Comparison of ENCODE assay signal across 26 cellular contexts in genomic region chr14:60817113-60817512, GRCh38.
A peak's percentile ranks its signal among the peaks of the same experiment; 100 is the strongest.
DNase-seq lines count a peak whose midpoint lies in the region; ATAC-seq, FAIRE-seq and TF ChIP-seq lines count a peak whose summit lies in the region.
"Had no signal": no experiment of that assay in that cellular context is flagged by ENCODE, and none has a peak within 500 bp of the region (broad histone marks: within the 10 kb centered on the region; RNA-seq: fewer than 3 reads in every experiment).

No MANE protein-coding gene starts in this region.

- peaks cover 10% of the 10 kb centered on the region for H3K4me1 ChIP-seq in ACC112 (ENCODE audit: control insufficient read depth, insufficient read depth, low read length, unreplicated experiment)
- peaks cover 66% of the 10 kb centered on the region for H3K4me1 ChIP-seq in Karpas-422 (ENCODE audit: low read length)
- H3K4me1 ChIP-seq in adipocyte (ENCODE audit: control insufficient read depth, insufficient read depth, low read length): peaks cover 3% of the 10 kb centered on the region
- peaks cover 6% of the 10 kb centered on the region for H3K4me1 ChIP-seq in keratinocyte (ENCODE audit: control insufficient read depth, extremely low read depth, insufficient read depth, low read length)
- no peaks in the 10 kb centered on the region for H3K4me1 ChIP-seq in esophagus squamous epithelium

- no peaks in the 10 kb centered on the region for H3K9me3 Mint-ChIP-seq in stimulated activated naive CD8-positive, alpha-beta T cell treated with anti-CD3 and anti-CD28 coated beads, Interleukin-15, amount 100 ng/mL, for 72 hours
- H3K9me3 Mint-ChIP-seq: CD8-positive, alpha-beta memory T cell had no signal

- no peak overlapping the region for H3K4me3 Mint-ChIP-seq in stimulated activated naive CD8-positive, alpha-beta T cell treated with anti-CD3 and anti-CD28 coated beads, Interleukin-15, amount 100 ng/mL, for 72 hours
- H3K4me3 Mint-ChIP-seq: CD8-positive, alpha-beta memory T cell had no signal

- H3K9me2 ChIP-seq in Karpas-422 (replicated peaks; ENCODE audit: insufficient read depth, low read length): no peaks in the 10 kb centered on the region

- H4K20me1 ChIP-seq in Karpas-422 (ENCODE audit: insufficient read depth, low read depth, low read length) (no peaks in the 10 kb centered on the region), keratinocyte (ENCODE audit: control insufficient read depth, extremely low read depth, insufficient read depth, low read length) (no peaks in the 10 kb centered on the region)

- H3K36me3 ChIP-seq in ACC112 (ENCODE audit: insufficient read depth, low read length): peaks cover 32% of the 10 kb centered on the region
- H3K36me3 ChIP-seq in Karpas-422 (ENCODE audit: insufficient read depth, low read length): peaks cover 62% of the 10 kb centered on the region
- peaks cover 36% of the 10 kb centered on the region for H3K36me3 ChIP-seq in adipocyte (ENCODE audit: control insufficient read depth, insufficient read depth, low read length, severe bottlenecking)
- peaks cover 3 to 9% of the 10 kb centered on the region in 2 experiments for H3K36me3 ChIP-seq in keratinocyte (ENCODE audit: control insufficient read depth in 2 of 2, extremely low read depth in 1 of 2, insufficient read depth in 2 of 2, low read length in 2 of 2)
- peaks cover 0 to 38% (median 0%) of the 10 kb centered on the region in 3 donors for H3K36me3 ChIP-seq in esophagus squamous epithelium

- H3K27ac ChIP-seq in ACC112 (ENCODE audit: low read depth, low read length) (peak overlapping the region; percentile 45; the same call in 1 of the 2 replicates), Karpas-422 (ENCODE audit: low read length) (peak overlapping the region; percentile 79), keratinocyte (ENCODE audit: control insufficient read depth, insufficient read depth, low read length) (peak overlapping the region; percentile 31), esophagus squamous epithelium (no peak overlapping the region)
- H3K27ac ChIP-seq: 22Rv1, C4-2B, HL-60 had no signal

- intact Hi-C loops in esophagus squamous epithelium (cut with DNase I): no loop called here

- no peak for FAIRE-seq in keratinocyte (lab: Jason Lieb, UNC)
- FAIRE-seq: H54 had no signal

- H3K9me1 ChIP-seq in keratinocyte (ENCODE audit: control insufficient read depth, extremely low read depth, insufficient read depth, low read length): no peaks in the 10 kb centered on the region

- 44 to 65% methylated on average over 1 of the region's 1 CpG for WGBS in esophagus squamous epithelium, 2 donors

- H3K79me2 ChIP-seq in ACC112 (ENCODE audit: control insufficient read depth, insufficient read depth, low read length, unreplicated experiment) (no peaks in the 10 kb centered on the region), Karpas-422 (ENCODE audit: low read length) (peaks cover 74% of the 10 kb centered on the region), keratinocyte (ENCODE audit: control insufficient read depth, insufficient read depth, low read length) (no peaks in the 10 kb centered on the region)

- no peaks in the 10 kb centered on the region for H3K4me1 Mint-ChIP-seq in stimulated activated naive CD8-positive, alpha-beta T cell treated with anti-CD3 and anti-CD28 coated beads, Interleukin-15, amount 100 ng/mL, for 72 hours
- H3K4me1 Mint-ChIP-seq: CD8-positive, alpha-beta memory T cell had no signal

- H3K27me3 ChIP-seq in ACC112 (ENCODE audit: insufficient read depth, low read length): no peaks in the 10 kb centered on the region
- no peaks in the 10 kb centered on the region for H3K27me3 ChIP-seq in Karpas-422 (ENCODE audit: low read length)
- H3K27me3 ChIP-seq in adipocyte (replicated peaks; ENCODE audit: control insufficient read depth, insufficient read depth, low read length): no peaks in the 10 kb centered on the region
- H3K27me3 ChIP-seq in keratinocyte (ENCODE audit: control insufficient read depth, extremely low read depth, insufficient read depth, low read length): no peaks in the 10 kb centered on the region
- no peaks in the 10 kb centered on the region for H3K27me3 ChIP-seq in esophagus squamous epithelium

- dilution Hi-C loops in keratinocyte (cut with MboI; ENCODE audit: extremely low pct_ligation_motif_present, low sequenced_read_pairs): no loop called here

- no peaks in the 10 kb centered on the region for H3K27me3 Mint-ChIP-seq in stimulated activated naive CD8-positive, alpha-beta T cell treated with anti-CD3 and anti-CD28 coated beads, Interleukin-15, amount 100 ng/mL, for 72 hours
- H3K27me3 Mint-ChIP-seq: CD8-positive, alpha-beta memory T cell had no signal

- H3K9me3 ChIP-seq in Karpas-422 (ENCODE audit: low read length): no peaks in the 10 kb centered on the region
- no peaks in the 10 kb centered on the region for H3K9me3 ChIP-seq in adipocyte (ENCODE audit: control insufficient read depth, low read length)
- no peaks in the 10 kb centered on the region for H3K9me3 ChIP-seq in keratinocyte (ENCODE audit: control insufficient read depth, low read depth, low read length)
- no peaks in the 10 kb centered on the region for H3K9me3 ChIP-seq in esophagus squamous epithelium

- TF ChIP-seq CTCF in keratinocyte (optimal IDR thresholded peaks at IDR 0.05 in 1 of 3, IDR thresholded peaks at IDR 0.05 in 1 of 3, conservative IDR thresholded peaks at IDR 0.05 in 1 of 3; ENCODE audit: extremely low read depth in 1 of 3, insufficient read depth in 2 of 3, low read length in 3 of 3) (no peak), esophagus squamous epithelium (IDR thresholded peaks at IDR 0.05) (no peak)

- peak overlapping the region; percentile 44 for H3K4me2 ChIP-seq in Karpas-422 (ENCODE audit: low read depth, low read length, poor library complexity, severe bottlenecking)
- no peak overlapping the region for H3K4me2 ChIP-seq in keratinocyte (ENCODE audit: control insufficient read depth, extremely low read depth, insufficient read depth, low read depth, low read length)

- no peak for TF ChIP-seq POLR2A in esophagus squamous epithelium (IDR thresholded peaks at IDR 0.05)

- no peak overlapping the region for H3K27ac Mint-ChIP-seq in stimulated activated naive CD8-positive, alpha-beta T cell treated with anti-CD3 and anti-CD28 coated beads, Interleukin-15, amount 100 ng/mL, for 72 hours

- no peak for ATAC-seq in stimulated activated naive CD8-positive, alpha-beta T cell treated with anti-CD3 and anti-CD28 coated beads, Interleukin-15, amount 100 ng/mL, for 72 hours
- ATAC-seq in GM21786 (IDR thresholded peaks at IDR 0.05; ENCODE audit: unreplicated experiment): no peak

- DNase-seq in Karpas-422: no peak
- peak; percentile 3 for DNase-seq in adipocyte (ENCODE audit: low read depth)
- no peak for DNase-seq in keratinocyte (ENCODE audit: low read depth, low spot score)
- no peak for DNase-seq in stimulated activated naive CD8-positive, alpha-beta T cell treated with anti-CD3 and anti-CD28 coated beads, Interleukin-15, amount 100 ng/mL, for 72 hours
- DNase-seq in NCI-H1105 treated with DMSO at 0.1 percent for 48 hours (lab: John Stamatoyannopoulos, UW): no peak
- DNase-seq in esophagus squamous epithelium (lab: John Stamatoyannopoulos, UW): no peak
- DNase-seq: Calu3; CD8-positive, alpha-beta memory T cell; DMS153; GF-D8; KG1; NCI-H1092 treated with DMSO at 0.1 percent for 48 hours; NCI-H146; NCI-H2029 treated with DMSO at 0.1 percent for 48 hours; NCI-H2171; NCI-H345; NCI-H524; NCI-H774; OCI-M1; SHP77 had no signal

- H2AFZ ChIP-seq in ACC112 (ENCODE audit: low read length, unreplicated experiment): no peak overlapping the region
- H2AFZ ChIP-seq in Karpas-422 (ENCODE audit: low read length): no peak overlapping the region
- no peak overlapping the region for H2AFZ ChIP-seq in keratinocyte (ENCODE audit: control insufficient read depth, low read length)

- H3K4me3 ChIP-seq in ACC112 (ENCODE audit: low read depth, low read length) (peak overlapping the region; percentile 29; the same call in 1 of the 2 replicates), Karpas-422 (ENCODE audit: low read length) (no peak overlapping the region), adipocyte (ENCODE audit: low read length) (no peak overlapping the region), keratinocyte (ENCODE audit: control insufficient read depth in 2 of 3, extremely low read depth in 1 of 3, insufficient read depth in 2 of 3, low read depth in 1 of 3, low read length in 3 of 3) (no peak overlapping the region), esophagus squamous epithelium (no peak overlapping the region)

- H3K9ac ChIP-seq in Karpas-422 (ENCODE audit: low read length): peak overlapping the region; percentile 11; the same call in 1 of the 2 replicates
- no peak overlapping the region for H3K9ac ChIP-seq in adipocyte (ENCODE audit: low read length)
- H3K9ac ChIP-seq in keratinocyte (ENCODE audit: control insufficient read depth, extremely low read depth, insufficient read depth, low read length): no peak overlapping the region

Comparison
In these comparisons a context has a peak if more than half of its experiments do, and no peak if none do; other contexts are left out.
1. H3K27ac ChIP-seq: peak in ACC112 (single experiment), Karpas-422 (single experiment) and keratinocyte (single experiment); none in esophagus squamous epithelium (0 of 4).